In the genomic region with DNA sequence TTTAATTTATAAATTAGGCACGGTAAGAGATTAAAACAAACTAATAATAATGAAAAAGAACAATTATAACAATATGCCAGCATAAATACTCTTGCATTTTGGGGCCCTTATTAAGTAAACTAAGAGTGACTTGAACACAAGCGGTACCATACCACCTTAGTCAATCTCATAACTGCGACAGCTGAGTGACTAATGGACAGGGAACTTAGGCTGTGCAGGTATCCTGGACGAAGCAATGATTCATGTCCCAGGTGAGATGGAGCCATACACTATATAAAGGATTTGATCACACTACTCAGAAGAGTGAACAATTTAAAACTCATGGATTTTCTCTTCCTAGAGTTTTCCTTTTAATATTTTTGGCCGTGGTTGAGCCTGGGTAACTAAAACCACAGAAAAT, we compare ENCODE assay signal across 1 cellular context.
TF ChIP-seq lines count a peak whose summit lies in the region.

No MANE protein-coding gene starts in this region.

TF ChIP-seq in HEK293T, 16 proteins besides CTCF, POLR2A, EP300 and RAD21:
- TF ChIP-seq HDGF (IDR thresholded peaks at IDR 0.05; ENCODE audit: borderline replicate concordance) = no peak
- TF ChIP-seq NFRKB (IDR thresholded peaks at IDR 0.05) = no peak
- no peak for TF ChIP-seq BHLHE40 (IDR thresholded peaks at IDR 0.05; ENCODE audit: borderline replicate concordance)
- no peak for TF ChIP-seq SP1 (IDR thresholded peaks at IDR 0.05)
- TF ChIP-seq ELF4 (IDR thresholded peaks at IDR 0.05) = no peak
- TF ChIP-seq, protein P1, sequence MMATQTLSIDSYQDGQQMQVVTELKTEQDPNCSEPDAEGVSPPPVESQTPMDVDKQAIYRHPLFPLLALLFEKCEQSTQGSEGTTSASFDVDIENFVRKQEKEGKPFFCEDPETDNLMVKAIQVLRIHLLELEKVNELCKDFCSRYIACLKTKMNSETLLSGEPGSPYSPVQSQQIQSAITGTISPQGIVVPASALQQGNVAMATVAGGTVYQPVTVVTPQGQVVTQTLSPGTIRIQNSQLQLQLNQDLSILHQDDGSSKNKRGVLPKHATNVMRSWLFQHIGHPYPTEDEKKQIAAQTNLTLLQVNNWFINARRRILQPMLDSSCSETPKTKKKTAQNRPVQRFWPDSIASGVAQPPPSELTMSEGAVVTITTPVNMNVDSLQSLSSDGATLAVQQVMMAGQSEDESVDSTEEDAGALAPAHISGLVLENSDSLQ (IDR thresholded peaks at IDR 0.05) = no peak
- TF ChIP-seq TARDBP (IDR thresholded peaks at IDR 0.05) = no peak
- TF ChIP-seq CTBP1 (IDR thresholded peaks at IDR 0.05; ENCODE audit: borderline replicate concordance) = no peak
- TF ChIP-seq FOXM1 (IDR thresholded peaks at IDR 0.05; ENCODE audit: borderline replicate concordance) = no peak
- TF ChIP-seq FOXA1 (IDR thresholded peaks at IDR 0.05) = no peak
- TF ChIP-seq L3MBTL2 (conservative IDR thresholded peaks at IDR 0.05) = no peak
TF ChIP-seq in HEK293T: peak in this region for 0.
